30 cellular contexts compared by ENCODE assay signal in genomic region chr7:150308575-150308974, GRCh38. TPM values are rescaled to one million over a fixed set of nuclear protein-coding genes. Genes with fewer than 3 reads are reported as not detected.
"Had no signal": no experiment of that assay in that cellular context is flagged by ENCODE, and none has a peak within 500 bp of the region (broad histone marks: within the 10 kb centered on the region; RNA-seq: fewer than 3 reads in every experiment).

No MANE protein-coding gene starts in this region.

- H3K36me3 ChIP-seq: brain microvascular endothelial cell, cardiac muscle cell, SJCRH30 had no signal

- H3K4me3 ChIP-seq: cardiac muscle cell, SJCRH30 had no signal

- H3K36me3 Mint-ChIP-seq: activated naive CD8-positive, alpha-beta T cell had no signal

- ATAC-seq: activated CD8-positive, alpha-beta memory T cell treated with anti-CD3 and anti-CD28 coated beads, Interleukin-2, amount 10 ng/mL, durations not matched to agents 7 days and 5 days; Panc1; SK-N-SH treated with all-trans-retinoic acid at 6 μM for 48 hours; WTC11 had no signal

- H3K27ac Mint-ChIP-seq: activated CD8-positive, alpha-beta memory T cell treated with anti-CD3 and anti-CD28 coated beads, Interleukin-2, amount 10 ng/mL, durations not matched to agents 7 days and 5 days; activated naive CD4-positive, alpha-beta T cell treated with anti-CD3 and anti-CD28 coated beads for 36 hours; activated naive CD8-positive, alpha-beta T cell; activated T-cell treated with anti-CD3 and anti-CD28 coated beads, Interleukin-2, amount 50 U/mL, for 24 hours; WTC11 had no signal

- DNase-seq: activated CD4-positive, alpha-beta T cell treated with anti-CD3 and anti-CD28 coated beads for 48 hours; activated CD4-positive, alpha-beta T cell treated with anti-CD3 and anti-CD28 coated beads, Interleukin-2, amount 50 U/mL, for 4 hours; activated CD4-positive, CD25-positive, alpha-beta regulatory T cell treated with anti-CD3 and anti-CD28 coated beads, Interleukin-2, amount 50 U/mL, for 72 hours; activated CD8-positive, alpha-beta memory T cell treated with anti-CD3 and anti-CD28 coated beads, Interleukin-2, amount 10 ng/mL, durations not matched to agents 7 days and 5 days; activated gamma-delta T cell; activated naive CD4-positive, alpha-beta T cell treated with anti-CD3 and anti-CD28 coated beads for 36 hours; activated T-cell treated with anti-CD3 and anti-CD28 coated beads, Interleukin-2, amount 50 U/mL, for 24 hours; amygdala; brain microvascular endothelial cell; Kasumi-1; KBM-7; NCI-H1048; NCI-H146; NCI-H187 treated with DMSO at 0.1 percent for 48 hours; NCI-H2171; NCI-H226; NCI-H510A; NCI-H526 treated with DMSO at 0.1 percent for 48 hours; NCI-H82; Right ventricle myocardium superior; SJCRH30; SW 1271 had no signal

- H3K4me3 Mint-ChIP-seq: activated CD8-positive, alpha-beta memory T cell treated with anti-CD3 and anti-CD28 coated beads, Interleukin-2, amount 10 ng/mL, durations not matched to agents 7 days and 5 days; activated naive CD4-positive, alpha-beta T cell treated with anti-CD3 and anti-CD28 coated beads for 36 hours; activated naive CD8-positive, alpha-beta T cell; activated T-cell treated with anti-CD3 and anti-CD28 coated beads, Interleukin-2, amount 50 U/mL, for 24 hours; WTC11 had no signal

- H3K9me3 ChIP-seq: SJCRH30 had no signal

- H3K27ac ChIP-seq: brain microvascular endothelial cell, cardiac muscle cell, RWPE1, SJCRH30 had no signal

- H3K9me3 Mint-ChIP-seq: activated naive CD4-positive, alpha-beta T cell treated with anti-CD3 and anti-CD28 coated beads for 36 hours; activated T-cell treated with anti-CD3 and anti-CD28 coated beads, Interleukin-2, amount 50 U/mL, for 24 hours had no signal

- H3K27me3 Mint-ChIP-seq: activated CD8-positive, alpha-beta memory T cell treated with anti-CD3 and anti-CD28 coated beads, Interleukin-2, amount 10 ng/mL, durations not matched to agents 7 days and 5 days; activated naive CD8-positive, alpha-beta T cell; activated T-cell treated with anti-CD3 and anti-CD28 coated beads, Interleukin-2, amount 50 U/mL, for 24 hours had no signal

- H3K27me3 ChIP-seq: brain microvascular endothelial cell, cardiac muscle cell, SJCRH30 had no signal

RNA-seq across cellular contexts. Expression of gene LRRC61, which starts 14.6 kb away (rescaled TPM):
- total RNA-seq: OCI-LY7, SJCRH30 had no signal

RNA-seq across cellular contexts. Expression of gene ACTR3C, which starts 14.8 kb away (rescaled TPM):
- total RNA-seq: OCI-LY7 had no signal

RNA-seq across cellular contexts. Expression of gene RARRES2, which starts 32.9 kb away (rescaled TPM):
- total RNA-seq: activated CD8-positive, alpha-beta memory T cell treated with anti-CD3 and anti-CD28 coated beads, Interleukin-2, amount 10 ng/mL, durations not matched to agents 7 days and 5 days; activated naive CD4-positive, alpha-beta T cell treated with anti-CD3 and anti-CD28 coated beads for 36 hours; OCI-LY7; T-helper 1 cell treated with Interleukin-12 subunit alpha and Interleukin-12 subunit beta and Interleukin-4 antibody, amounts not matched to agents 30 ng/mL and 1 ng/mL, for 36 hours had no signal
